ENCODE assay signal across 31 cellular contexts in the genomic region with DNA sequence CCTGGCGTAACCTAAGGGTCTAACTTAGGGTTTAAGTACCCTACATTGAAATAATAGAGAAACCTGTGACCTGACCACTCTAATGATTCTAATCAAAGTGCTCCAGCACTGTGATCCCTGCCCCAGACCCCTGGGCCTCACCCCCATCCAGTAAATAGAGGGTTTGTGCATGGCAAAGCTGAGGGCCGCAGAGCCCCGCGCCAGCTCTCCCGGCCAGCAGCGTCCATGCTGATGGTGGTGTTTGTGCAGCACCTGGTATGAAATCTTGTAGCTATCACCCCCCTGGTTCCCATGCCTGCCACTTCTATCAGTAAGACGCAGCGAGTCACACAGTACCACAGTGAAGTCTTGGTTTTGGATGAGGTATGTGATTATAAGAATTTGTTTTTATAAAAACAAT.
"Had no signal": no experiment of that assay in that cellular context is flagged by ENCODE, and none has a peak within 500 bp of the region (broad histone marks: within the 10 kb centered on the region; RNA-seq: fewer than 3 reads in every experiment).

No MANE protein-coding gene starts in this region.

- H3K4me1 ChIP-seq: parathyroid adenoma, psoas muscle, right lobe of liver, thyroid gland, upper lobe of left lung had no signal

- H3K9me3 Mint-ChIP-seq: natural killer cell treated with Interleukin-12 subunit alpha and Interleukin-12 subunit beta and Interleukin-15 and Interleukin-18, amount 100 ng/mL, for 72 hours; neural crest cell; stimulated activated naive B cell treated with anti-CD40 and anti-IgM and Interleukin-4, amounts not matched to agents 10 μg/mL and 1 μg/mL and 100 μg/mL, for 72 hours; stimulated activated naive CD8-positive, alpha-beta T cell treated with anti-CD3 and anti-CD28 coated beads, Interleukin-15, Interleukin-2, amounts not matched to agents 100 ng/mL and 50 ng/mL, for 24 hours had no signal

- H3K9me3 ChIP-seq: ovary, psoas muscle, right atrium auricular region, right lobe of liver, spleen, stomach, thoracic aorta, thyroid gland, upper lobe of left lung, vagina had no signal

- H3K4me3 Mint-ChIP-seq: naive B cell; naive thymus-derived CD8-positive, alpha-beta T cell; natural killer cell treated with Interleukin-12 subunit alpha and Interleukin-12 subunit beta and Interleukin-15 and Interleukin-18, amount 100 ng/mL, for 72 hours; nephron progenitor cell; neural crest cell; stimulated activated naive B cell treated with anti-CD40 and anti-IgM and Interleukin-4, amounts not matched to agents 10 μg/mL and 1 μg/mL and 100 μg/mL, for 72 hours; stimulated activated naive CD8-positive, alpha-beta T cell treated with anti-CD3 and anti-CD28 coated beads, Interleukin-15, Interleukin-2, amounts not matched to agents 100 ng/mL and 50 ng/mL, for 24 hours had no signal

- H3K27ac ChIP-seq: ovary, parathyroid adenoma, psoas muscle, right lobe of liver, skin epidermis, spleen, stomach, thoracic aorta, thyroid gland, tibial nerve, upper lobe of left lung, vagina had no signal

- H3K27me3 ChIP-seq: ovary, right atrium auricular region, right lobe of liver, stomach, thyroid gland, tibial nerve, upper lobe of left lung, vagina had no signal

- DNase-seq: naive B cell; naive thymus-derived CD8-positive, alpha-beta T cell; nephron progenitor cell; occipital lobe; ovary; psoas muscle; retina; right lobe of liver; spleen; stimulated activated CD4-positive, alpha-beta T cell treated with anti-CD3 and anti-CD28 coated beads, Interleukin-12 subunit alpha, Interleukin-12 subunit beta, amount 100 ng/mL, for 4 hours; stimulated activated CD4-positive, alpha-beta T cell treated with anti-CD3 and anti-CD28 coated beads, Interleukin-1b, Interleukin-23, amount 100 ng/mL, for 48 hours; stimulated activated CD4-positive, alpha-beta T cell treated with anti-CD3 and anti-CD28 coated beads, Interleukin-4, amount 100 ng/mL, for 1 hour; stimulated activated CD4-positive, alpha-beta T cell treated with anti-CD3 and anti-CD28 coated beads, Interleukin-4, amount 100 ng/mL, for 4 hours; stimulated activated CD8-positive, alpha-beta memory T cell treated with anti-CD3 and anti-CD28 coated beads, Interleukin-4, amount 100 ng/mL, for 48 hours; stimulated activated naive B cell treated with anti-CD40 and anti-IgM and Interleukin-4, amounts not matched to agents 10 μg/mL and 1 μg/mL and 100 μg/mL, for 72 hours; stimulated activated naive CD4-positive, alpha-beta T cell treated with Interleukin-2 at 50 U/mL for 16 hours; stomach; thyroid gland; trophoblast cell had no signal

- H3K27ac Mint-ChIP-seq: naive B cell; naive thymus-derived CD8-positive, alpha-beta T cell; natural killer cell treated with Interleukin-12 subunit alpha and Interleukin-12 subunit beta and Interleukin-15 and Interleukin-18, amount 100 ng/mL, for 72 hours; nephron progenitor cell; progenitor cell of endocrine pancreas; stimulated activated naive B cell treated with anti-CD40 and anti-IgM and Interleukin-4, amounts not matched to agents 10 μg/mL and 1 μg/mL and 100 μg/mL, for 72 hours; stimulated activated naive CD8-positive, alpha-beta T cell treated with anti-CD3 and anti-CD28 coated beads, Interleukin-15, Interleukin-2, amounts not matched to agents 100 ng/mL and 50 ng/mL, for 24 hours had no signal

- H3K4me1 Mint-ChIP-seq: naive B cell; naive thymus-derived CD8-positive, alpha-beta T cell; stimulated activated naive B cell treated with anti-CD40 and anti-IgM and Interleukin-4, amounts not matched to agents 10 μg/mL and 1 μg/mL and 100 μg/mL, for 72 hours had no signal

- H3K4me3 ChIP-seq: ovary, psoas muscle, right atrium auricular region, right lobe of liver, skin epidermis, smooth muscle cell, spleen, stomach, thoracic aorta, thyroid gland, tibial nerve, upper lobe of left lung, vagina had no signal

- H3K36me3 ChIP-seq: ovary, right atrium auricular region, right lobe of liver, spleen, stomach, thoracic aorta, thyroid gland, tibial nerve, upper lobe of left lung, vagina had no signal

- ATAC-seq: naive thymus-derived CD8-positive, alpha-beta T cell; natural killer cell treated with Interleukin-12 subunit alpha and Interleukin-12 subunit beta and Interleukin-15 and Interleukin-18, amount 100 ng/mL, for 72 hours; psoas muscle; right lobe of liver; stimulated activated naive B cell treated with anti-CD40 and anti-IgM and Interleukin-4, amounts not matched to agents 10 μg/mL and 1 μg/mL and 100 μg/mL, for 72 hours had no signal

- H3K9ac ChIP-seq: parathyroid adenoma had no signal

- H3K36me3 Mint-ChIP-seq: naive B cell; natural killer cell treated with Interleukin-12 subunit alpha and Interleukin-12 subunit beta and Interleukin-15 and Interleukin-18, amount 100 ng/mL, for 72 hours; stimulated activated naive B cell treated with anti-CD40 and anti-IgM and Interleukin-4, amounts not matched to agents 10 μg/mL and 1 μg/mL and 100 μg/mL, for 72 hours had no signal
